ENCODE assay signal across 27 cellular contexts in genomic region chr7:99766484-99767099, GRCh38. TPM values are rescaled to one million over a fixed set of nuclear protein-coding genes. Genes with fewer than 3 reads are reported as not detected.
DNase-seq lines count a peak whose midpoint lies in the region; ATAC-seq, FAIRE-seq and TF ChIP-seq lines count a peak whose summit lies in the region.
"Had no signal": no experiment of that assay in that cellular context is flagged by ENCODE, and none has a peak within 500 bp of the region (broad histone marks: within the 10 kb centered on the region; RNA-seq: fewer than 3 reads in every experiment).

No MANE protein-coding gene starts in this region.

- POLR2A ChIA-PET in K562 (lab: Yijun Ruan, JAX) = no interaction called here

- in situ Hi-C loops in K562 (cut with MboI) = no loop called here

- no peak overlapping the region for H3K27ac ChIP-seq in BLaER1
- no peak overlapping the region for H3K27ac ChIP-seq in K562 (ENCODE audit: extremely low read depth, low read depth, low read length)
- no peak overlapping the region for H3K27ac ChIP-seq in neural progenitor cell
- H3K27ac ChIP-seq: BLaER1 treated with 17β-estradiol and CSF1 and Interleukin-3, amounts not matched to agents 10 nM and 100 nM; RWPE1; SK-N-MC had no signal

- H3K36me3 Mint-ChIP-seq in neural progenitor cell = no peaks in the 10 kb centered on the region
- no peaks in the 10 kb centered on the region for H3K36me3 Mint-ChIP-seq in T-helper 2 cell treated with Interferon-gamma antibody and Interleukin-4, amounts not matched to agents 5 μg/mL and 100 μg/mL, for 36 hours (ENCODE audit: low read depth)
- no peaks in the 10 kb centered on the region for H3K36me3 Mint-ChIP-seq in natural killer cell treated with Interleukin-12 subunit alpha and Interleukin-12 subunit beta and Interleukin-15 and Interleukin-18, amount 100 ng/mL, for 72 hours
- H3K36me3 Mint-ChIP-seq: IgD-negative memory B cell had no signal

- no peak overlapping the region for H3K9ac ChIP-seq in BLaER1
- H3K9ac ChIP-seq in K562 (ENCODE audit: insufficient read depth in 1 of 2, low read depth in 2 of 2, low read length in 2 of 2) = no peak overlapping the region
- H3K9ac ChIP-seq in neural progenitor cell = no peak overlapping the region
- H3K9ac ChIP-seq: BLaER1 treated with 17β-estradiol and CSF1 and Interleukin-3, amounts not matched to agents 10 nM and 100 nM had no signal

- no peak for ATAC-seq in K562
- no peak for ATAC-seq in natural killer cell treated with Interleukin-12 subunit alpha and Interleukin-12 subunit beta and Interleukin-15 and Interleukin-18, amount 100 ng/mL, for 72 hours
- ATAC-seq: GM23338, Panc1 had no signal

- TF ChIP-seq CTCF in K562 (IDR thresholded peaks at IDR 0.05 in 2 of 3, conservative IDR thresholded peaks at IDR 0.05 in 1 of 3; ENCODE audit: insufficient read depth in 2 of 3, low read depth in 1 of 3, low read length in 3 of 3) (no peak), neural progenitor cell (IDR thresholded peaks at IDR 0.05) (no peak)

- H3K4me2 ChIP-seq in BLaER1 = peak overlapping the region; percentile 66; the same call in 1 of the 2 replicates
- no peak overlapping the region for H3K4me2 ChIP-seq in K562 (ENCODE audit: insufficient read depth, low read length)
- no peak overlapping the region for H3K4me2 ChIP-seq in neural progenitor cell
- H3K4me2 ChIP-seq: GM23338 had no signal

- FAIRE-seq in K562 (lab: Jason Lieb, UNC) = no peak
- FAIRE-seq: G401.6 had no signal

- H3K36me3 ChIP-seq in BLaER1 (no peaks in the 10 kb centered on the region), K562 (ENCODE audit: control insufficient read depth, insufficient read depth, low read length) (no peaks in the 10 kb centered on the region), neural progenitor cell (no peaks in the 10 kb centered on the region)
- H3K36me3 ChIP-seq: BLaER1 treated with 17β-estradiol and CSF1 and Interleukin-3, amounts not matched to agents 10 nM and 100 nM had no signal

- no peak overlapping the region for H3K27ac Mint-ChIP-seq in neural progenitor cell
- no peak overlapping the region for H3K27ac Mint-ChIP-seq in T-helper 2 cell treated with Interferon-gamma antibody and Interleukin-4, amounts not matched to agents 5 μg/mL and 100 μg/mL, for 36 hours
- no peak overlapping the region for H3K27ac Mint-ChIP-seq in natural killer cell treated with Interleukin-12 subunit alpha and Interleukin-12 subunit beta and Interleukin-15 and Interleukin-18, amount 100 ng/mL, for 72 hours
- H3K27ac Mint-ChIP-seq: CD4-positive, alpha-beta T cell; GM23338; H9 had no signal

- H3K27me3 ChIP-seq in BLaER1 (peaks cover 73% of the 10 kb centered on the region), K562 (ENCODE audit: control insufficient read depth in 2 of 2, insufficient read depth in 2 of 2, low read length in 2 of 2) (no peaks in the 10 kb centered on the region; a peak in 1 of 5 replicates), neural progenitor cell (peaks cover 10% of the 10 kb centered on the region)

- no peak for TF ChIP-seq POLR2A in K562 (conservative IDR thresholded peaks at IDR 0.05)

- no peaks in the 10 kb centered on the region for H3F3A ChIP-seq in neural progenitor cell (ENCODE audit: low read depth)

- H3K4me3 Mint-ChIP-seq in neural progenitor cell = no peak overlapping the region
- H3K4me3 Mint-ChIP-seq in T-helper 2 cell treated with Interferon-gamma antibody and Interleukin-4, amounts not matched to agents 5 μg/mL and 100 μg/mL, for 36 hours = no peak overlapping the region
- H3K4me3 Mint-ChIP-seq in natural killer cell treated with Interleukin-12 subunit alpha and Interleukin-12 subunit beta and Interleukin-15 and Interleukin-18, amount 100 ng/mL, for 72 hours = no peak overlapping the region
- H3K4me3 Mint-ChIP-seq: CD4-positive, alpha-beta T cell; GM23338; H9 had no signal

- no TSS peak for BruUV-seq in K562 (replicated peaks; lab: Mats Ljungman, UMichigan)

- H3K4me1 Mint-ChIP-seq in neural progenitor cell = no peaks in the 10 kb centered on the region
- H3K4me1 Mint-ChIP-seq in T-helper 2 cell treated with Interferon-gamma antibody and Interleukin-4, amounts not matched to agents 5 μg/mL and 100 μg/mL, for 36 hours (ENCODE audit: low read depth) = peaks cover 9% of the 10 kb centered on the region
- peaks cover 15 to 18% of the 10 kb centered on the region in 2 donors for H3K4me1 Mint-ChIP-seq in natural killer cell treated with Interleukin-12 subunit alpha and Interleukin-12 subunit beta and Interleukin-15 and Interleukin-18, amount 100 ng/mL, for 72 hours (ENCODE audit: low read depth in 2 of 2)
- H3K4me1 Mint-ChIP-seq: GM23338, H9 had no signal

- TF ChIP-seq EP300 in K562 (IDR thresholded peaks at IDR 0.05; ENCODE audit: low read length) = no peak

- H3K9me3 ChIP-seq in BLaER1 (no peaks in the 10 kb centered on the region; the same call in 1 of the 2 replicates), K562 (replicated peaks; ENCODE audit: control insufficient read depth, insufficient read depth, low read depth, low read length) (no peaks in the 10 kb centered on the region), neural progenitor cell (ENCODE audit: low read depth) (no peaks in the 10 kb centered on the region)

- H3K9me3 Mint-ChIP-seq in neural progenitor cell = no peaks in the 10 kb centered on the region
- H3K9me3 Mint-ChIP-seq in T-helper 2 cell treated with Interferon-gamma antibody and Interleukin-4, amounts not matched to agents 5 μg/mL and 100 μg/mL, for 36 hours = peaks cover 4% of the 10 kb centered on the region
- no peaks in the 10 kb centered on the region for H3K9me3 Mint-ChIP-seq in natural killer cell treated with Interleukin-12 subunit alpha and Interleukin-12 subunit beta and Interleukin-15 and Interleukin-18, amount 100 ng/mL, for 72 hours
- H3K9me3 Mint-ChIP-seq: CD4-positive, alpha-beta T cell; GM23338; H9 had no signal

- peaks cover 2% of the 10 kb centered on the region for H3K27me3 Mint-ChIP-seq in neural progenitor cell (ENCODE audit: insufficient read depth, low read depth)
- H3K27me3 Mint-ChIP-seq in T-helper 2 cell treated with Interferon-gamma antibody and Interleukin-4, amounts not matched to agents 5 μg/mL and 100 μg/mL, for 36 hours (ENCODE audit: low read depth) = peaks cover 20% of the 10 kb centered on the region
- H3K27me3 Mint-ChIP-seq in natural killer cell treated with Interleukin-12 subunit alpha and Interleukin-12 subunit beta and Interleukin-15 and Interleukin-18, amount 100 ng/mL, for 72 hours = peaks cover 12 to 28% of the 10 kb centered on the region in 2 donors

- intact Hi-C loops in K562 (cut with micrococcal nuclease) = no loop called here

- H3K9me1 ChIP-seq in K562 (ENCODE audit: control insufficient read depth, insufficient read depth, low read length) = no peaks in the 10 kb centered on the region

- CTCF ChIA-PET in K562 (lab: Yijun Ruan, JAX; ENCODE audit: low intra/inter-chr PET ratio) = no interaction called here

- DNase-seq in LHCN-M2 (ENCODE audit: low read depth) = peak; percentile 58
- DNase-seq in K562 (ENCODE audit: extremely low read depth in 1 of 4, low spot score in 3 of 4) = no peak
- no peak for DNase-seq in neural progenitor cell (ENCODE audit: low spot score)
- DNase-seq in T-helper 2 cell treated with Interferon-gamma antibody and Interleukin-4, amounts not matched to agents 5 μg/mL and 100 μg/mL, for 36 hours (ENCODE audit: low spot score) = no peak
- no peak for DNase-seq in SHP77 treated with DMSO at 0.1 percent for 48 hours (lab: John Stamatoyannopoulos, UW)
- no peak for DNase-seq in natural killer cell treated with Interleukin-12 subunit alpha and Interleukin-12 subunit beta and Interleukin-15 and Interleukin-18, amount 100 ng/mL, for 72 hours (ENCODE audit: low spot score)
- DNase-seq: CD4-positive, alpha-beta T cell; COR-L47; DMS53; H9; NCI-H1105; NCI-H1436 treated with DMSO at 0.1 percent for 48 hours; NCI-H187 treated with DMSO at 0.1 percent for 48 hours; NCI-H2171 treated with DMSO at 0.1 percent for 48 hours; NCI-H524; NCI-H748 treated with DMSO at 0.1 percent for 48 hours; SHP77; SW 1271 had no signal

- H2AFZ ChIP-seq in K562 (ENCODE audit: low read depth, low read length) (0 out of 2 replicates have a peak overlapping the region, but pooled peaks have one; percentile 2), neural progenitor cell (replicated peaks) (peak overlapping the region; percentile 12)
- H2AFZ ChIP-seq: GM23338 had no signal

- TF ChIP-seq RAD21 in K562 (CRISPR knock-in tag; conservative IDR thresholded peaks at IDR 0.05 in 1 of 2, IDR thresholded peaks at IDR 0.05 in 1 of 2) = no peak

- H3K4me3 ChIP-seq in BLaER1 (no peak overlapping the region), K562 (no peak overlapping the region), neural progenitor cell (no peak overlapping the region)
- H3K4me3 ChIP-seq: BLaER1 treated with 17β-estradiol and CSF1 and Interleukin-3, amounts not matched to agents 10 nM and 100 nM; GM23338; SK-N-MC had no signal

- H3K79me2 ChIP-seq in K562 (ENCODE audit: control insufficient read depth, insufficient read depth, low read length) (no peaks in the 10 kb centered on the region), neural progenitor cell (ENCODE audit: low read depth) (no peaks in the 10 kb centered on the region)

- H3K4me1 ChIP-seq in BLaER1 (peaks cover 23% of the 10 kb centered on the region), K562 (replicated peaks in 1 of 2; ENCODE audit: control insufficient read depth in 2 of 2, insufficient read depth in 2 of 2, low read length in 2 of 2) (peaks cover 4 to 9% of the 10 kb centered on the region in 2 experiments; a peak in 3 of 5 replicates), neural progenitor cell (no peaks in the 10 kb centered on the region)

- H4K20me1 ChIP-seq in BLaER1 = peaks cover 17% of the 10 kb centered on the region; the same call in 1 of the 2 replicates
- H4K20me1 ChIP-seq in K562 (replicated peaks; ENCODE audit: control insufficient read depth, insufficient read depth, low read length) = no peaks in the 10 kb centered on the region
- H4K20me1 ChIP-seq in neural progenitor cell (ENCODE audit: low read depth) = no peaks in the 10 kb centered on the region

- 22% methylated on average over 3 of the region's 3 CpGs for WGBS in K562 (ENCODE audit: insufficient coverage, low coverage, missing lambda C conversion rate)

RNA-seq across cellular contexts. Expression of gene CYP3A4, which starts 17.4 kb away (rescaled TPM):
- total RNA-seq in LHCN-M2 (2014; rRNA removed) = 0.13 TPM in 1 of 2 replicates, not detected in the other
- not detected for polyA plus RNA-seq in LHCN-M2 (2012)
- total RNA-seq in K562 (2011; cell fraction: chromatin; rRNA removed; ENCODE audit: low replicate concordance) = not detected in 2 replicates
- not detected in 2 replicates for total RNA-seq in K562 (2011; cell fraction: nucleolus; rRNA removed)
- total RNA-seq in K562 (2011; cell fraction: nucleoplasm; rRNA removed) = not detected in 2 replicates
- total RNA-seq in K562 (2014; rRNA removed) = not detected in 2 replicates
- not detected in 2 replicates for total RNA-seq in K562 (2014; rRNA removed; fragmentation: Illumina TruSeq; extraction: Trizol)
- not detected in 2 replicates for total RNA-seq in K562 (2015; rRNA removed; fragmentation: Illumina TruSeq; extraction: Trizol)
- 0.07 and 0.18 TPM in 2 replicates for total RNA-seq in K562 (2021)
- polyA plus RNA-seq in K562 (2011; rRNA removed) = not detected in 2 replicates
- polyA plus RNA-seq in K562 (2011; cell fraction: cytosol; rRNA removed) = not detected in 2 replicates
- not detected in 2 replicates for polyA plus RNA-seq in K562 (2011; cell fraction: nucleus; rRNA removed)
- not detected in 2 replicates for polyA plus RNA-seq in K562 (2012)
- not detected in 2 replicates for polyA plus RNA-seq in K562 (2014; fragmentation: Illumina TruSeq; extraction: Trizol)
- under 1 TPM in 1 of 2 experiments, not detected in 1; 0.08 TPM for polyA plus RNA-seq in K562 (2014; fragmentation: Nextera tagmentation; extraction: Ambion mirVana)
- polyA plus RNA-seq in K562 (2014; rRNA removed) = not detected in 2 replicates
- polyA minus RNA-seq in K562 (2011; rRNA and poly(A)+ RNA removed) = not detected in 2 replicates
- polyA minus RNA-seq in K562 (2011; cell fraction: cytosol; rRNA and poly(A)+ RNA removed) = not detected in 2 replicates
- polyA minus RNA-seq in K562 (2011; cell fraction: nucleus; rRNA and poly(A)+ RNA removed) = not detected in 2 replicates
- total RNA-seq in neural progenitor cell (ENCODE audit: low replicate concordance) = not detected in 2 replicates
- not detected for total RNA-seq in natural killer cell treated with Interleukin-12 subunit alpha and Interleukin-12 subunit beta and Interleukin-15 and Interleukin-18, amount 100 ng/mL, for 72 hours
- total RNA-seq: A172; CD4-positive, alpha-beta T cell; GM23338; H9 had no signal
- polyA plus RNA-seq: GM23338, IgD-negative memory B cell had no signal

RNA-seq across cellular contexts. Expression of gene CYP3A7, which starts 31.6 kb away (rescaled TPM):
- total RNA-seq in LHCN-M2 (2014; rRNA removed) (0.06 TPM in 1 of 2 replicates, not detected in the other), K562 (2014; rRNA removed) (not detected in 2 replicates), K562 (2014; rRNA removed; fragmentation: Illumina TruSeq; extraction: Trizol) (not detected in 2 replicates), K562 (2015; rRNA removed; fragmentation: Illumina TruSeq; extraction: Trizol) (not detected in 2 replicates), K562 (2021) (not detected in 2 replicates), neural progenitor cell (ENCODE audit: low replicate concordance) (not detected in 2 replicates)
- not detected for polyA plus RNA-seq in LHCN-M2 (2012)
- not detected in 2 replicates for total RNA-seq in K562 (2011; cell fraction: chromatin; rRNA removed; ENCODE audit: low replicate concordance)
- not detected in 2 replicates for total RNA-seq in K562 (2011; cell fraction: nucleolus; rRNA removed)
- total RNA-seq in K562 (2011; cell fraction: nucleoplasm; rRNA removed) = not detected in 2 replicates
- polyA plus RNA-seq in K562 (2011; rRNA removed) (not detected in 2 replicates), K562 (2014; fragmentation: Illumina TruSeq; extraction: Trizol) (not detected in 2 replicates), K562 (2014; fragmentation: Nextera tagmentation; extraction: Ambion mirVana) (under 1 TPM in 1 of 2 experiments, not detected in 1; 0.20 TPM), K562 (2014; rRNA removed) (not detected in 2 replicates)
- polyA plus RNA-seq in K562 (2011; cell fraction: cytosol; rRNA removed) = not detected in 2 replicates
- polyA plus RNA-seq in K562 (2011; cell fraction: nucleus; rRNA removed) = not detected in 2 replicates
- not detected in 2 replicates for polyA plus RNA-seq in K562 (2012)
- not detected in 2 replicates for polyA minus RNA-seq in K562 (2011; rRNA and poly(A)+ RNA removed)
- not detected in 2 replicates for polyA minus RNA-seq in K562 (2011; cell fraction: cytosol; rRNA and poly(A)+ RNA removed)
- polyA minus RNA-seq in K562 (2011; cell fraction: nucleus; rRNA and poly(A)+ RNA removed) = not detected in 2 replicates
- not detected for total RNA-seq in natural killer cell treated with Interleukin-12 subunit alpha and Interleukin-12 subunit beta and Interleukin-15 and Interleukin-18, amount 100 ng/mL, for 72 hours
- total RNA-seq: A172; CD4-positive, alpha-beta T cell; GM23338; H9 had no signal
- polyA plus RNA-seq: IgD-negative memory B cell had no signal
